In genomic region chr1:66704177-66704880, GRCh38 we compare ENCODE assay signal across 20 cellular contexts. TPM values are rescaled to one million over a fixed set of nuclear protein-coding genes. Genes with fewer than 3 reads are reported as not detected.
DNase-seq lines count a peak whose midpoint lies in the region; ATAC-seq and TF ChIP-seq lines count a peak whose summit lies in the region.
"Had no signal": no experiment of that assay in that cellular context is flagged by ENCODE, and none has a peak within 500 bp of the region (broad histone marks: within the 10 kb centered on the region; RNA-seq: fewer than 3 reads in every experiment).

No MANE protein-coding gene starts in this region.

- no peak for DNase-seq in SK-N-MC (ENCODE audit: low read depth, low spot score)
- DNase-seq in fibroblast of peridontal ligament (ENCODE audit: extremely low read depth) = peak; percentile 36
- no peak for DNase-seq in osteocyte (ENCODE audit: extremely low spot score, unreplicated experiment)
- DNase-seq in aorta = no peak
- DNase-seq in endothelial cell (ENCODE audit: low spot score) = no peak
- DNase-seq in AG08395 (ENCODE audit: low spot score) = no peak
- DNase-seq in right atrium auricular region (ENCODE audit: low spot score) = no peak
- DNase-seq: ACHN, AML-193, GOT3, NCI-H1092 treated with DMSO at 0.1 percent for 48 hours, NCI-H146, NCI-H2029 treated with DMSO at 0.1 percent for 48 hours, NCI-H2171, NCI-H510A, PC-9, SIG-M5 had no signal

- H3K36me3 Mint-ChIP-seq in osteocyte (ENCODE audit: unreplicated experiment) = peaks cover 9% of the 10 kb centered on the region
- H3K36me3 Mint-ChIP-seq in endothelial cell (ENCODE audit: low read depth, unreplicated experiment) = no peaks in the 10 kb centered on the region

- H3K4me3 Mint-ChIP-seq in osteocyte (ENCODE audit: unreplicated experiment) (no peak overlapping the region), endothelial cell (ENCODE audit: unreplicated experiment) (no peak overlapping the region)

- H3K4me3 ChIP-seq in SK-N-MC = peak overlapping the region; percentile 70
- H3K4me3 ChIP-seq in aorta (ENCODE audit: low read length in 2 of 2) = no peak overlapping the region
- no peak overlapping the region for H3K4me3 ChIP-seq in right atrium auricular region
- H3K4me3 ChIP-seq: PC-9 had no signal

- no peaks in the 10 kb centered on the region for H3K9me3 ChIP-seq in SK-N-MC (ENCODE audit: low read depth, low read length)
- no peaks in the 10 kb centered on the region for H3K9me3 ChIP-seq in aorta (ENCODE audit: control insufficient read depth, low read length)
- no peaks in the 10 kb centered on the region for H3K9me3 ChIP-seq in right atrium auricular region

- H3K27ac Mint-ChIP-seq in osteocyte (ENCODE audit: unreplicated experiment) (peak overlapping the region; percentile 90), endothelial cell (ENCODE audit: unreplicated experiment) (no peak overlapping the region)

- H3K4me1 ChIP-seq in aorta (ENCODE audit: control insufficient read depth in 1 of 2, insufficient read depth in 2 of 2, low read length in 2 of 2) (no peaks in the 10 kb centered on the region), right atrium auricular region (no peaks in the 10 kb centered on the region)

- H3K4me1 Mint-ChIP-seq in osteocyte (ENCODE audit: unreplicated experiment) (peaks cover 33% of the 10 kb centered on the region), endothelial cell (ENCODE audit: unreplicated experiment) (peaks cover 5% of the 10 kb centered on the region)

- H3K9ac ChIP-seq in SK-N-MC (ENCODE audit: insufficient read length) = no peak overlapping the region

- peak overlapping the region; percentile 94; the same call in 1 of the 2 replicates for H3K27ac ChIP-seq in SK-N-MC
- no peak overlapping the region for H3K27ac ChIP-seq in aorta (ENCODE audit: low read depth in 1 of 2, low read length in 2 of 2)
- H3K27ac ChIP-seq in right atrium auricular region = peak overlapping the region in 1 of 2 donors; percentile 7
- H3K27ac ChIP-seq: C4-2B, PC-9, RWPE1 had no signal

- H3K27me3 ChIP-seq in aorta (ENCODE audit: control insufficient read depth in 1 of 2, insufficient read depth in 2 of 2, low read length in 1 of 2) = no peaks in the 10 kb centered on the region
- H3K27me3 ChIP-seq in right atrium auricular region = no peaks in the 10 kb centered on the region

- 64% methylated on average over 4 of the region's 4 CpGs for WGBS in aorta, 2 donors

- no peaks in the 10 kb centered on the region for H3K36me3 ChIP-seq in SK-N-MC (ENCODE audit: insufficient read depth, low read length)
- no peaks in the 10 kb centered on the region for H3K36me3 ChIP-seq in aorta (ENCODE audit: control insufficient read depth in 1 of 2, insufficient read depth in 2 of 2, low read length in 1 of 2)
- no peaks in the 10 kb centered on the region for H3K36me3 ChIP-seq in right atrium auricular region

- no peaks in the 10 kb centered on the region for H3K9me3 Mint-ChIP-seq in osteocyte (ENCODE audit: unreplicated experiment)
- no peaks in the 10 kb centered on the region for H3K9me3 Mint-ChIP-seq in endothelial cell (ENCODE audit: unreplicated experiment)

- ATAC-seq in aorta (ENCODE audit: low FRiP score) = peak; percentile 45
- ATAC-seq: HCT116 had no signal

- intact Hi-C loops in aorta (cut with DNase I) = no loop called here

- no peak for TF ChIP-seq CTCF in osteocyte (IDR thresholded peaks at IDR 0.05)
- TF ChIP-seq CTCF in endothelial cell (IDR thresholded peaks at IDR 0.05; ENCODE audit: unreplicated experiment) = no peak
- TF ChIP-seq CTCF in right atrium auricular region (IDR thresholded peaks at IDR 0.05) = no peak

- H3K27me3 Mint-ChIP-seq in osteocyte (ENCODE audit: unreplicated experiment) = no peaks in the 10 kb centered on the region
- H3K27me3 Mint-ChIP-seq in endothelial cell (ENCODE audit: unreplicated experiment) = no peaks in the 10 kb centered on the region

RNA-seq across cellular contexts. Expression of gene DYNLT5, which starts 47.9 kb away (rescaled TPM):
- 0.18 and 0.35 TPM in 2 replicates for total RNA-seq in osteocyte
- total RNA-seq in aorta = 10 to 100 TPM in 1 of 2 donors, 1 to 10 TPM in 1; 3.3 to 10.3 TPM
- under 1 TPM in 1 of 2 donors, not detected in 1; 0.23 TPM for polyA plus RNA-seq in aorta
- 57.9 TPM for total RNA-seq in endothelial cell (ENCODE audit: unreplicated experiment)
- total RNA-seq in right atrium auricular region = under 1 TPM in 1 of 2 donors, not detected in 1; 0.85 TPM
- total RNA-seq: PC-9 had no signal
